In genomic region chr1:95048332-95048731, GRCh38 we compare ENCODE assay signal across 21 cellular contexts.
"Had no signal": no experiment of that assay in that cellular context is flagged by ENCODE, and none has a peak within 500 bp of the region (broad histone marks: within the 10 kb centered on the region; RNA-seq: fewer than 3 reads in every experiment).

No MANE protein-coding gene starts in this region.

- ATAC-seq: esophagus mucosa; lower lobe of right lung; naive thymus-derived CD4-positive, alpha-beta T cell; stimulated activated effector memory CD8-positive, alpha-beta T cell treated with anti-CD3 and anti-CD28 coated beads, Interleukin-12 subunit alpha, Interleukin-12 subunit beta, amount 100 ng/mL, for 72 hours had no signal

- H3K36me3 ChIP-seq: colonic mucosa, left ventricle myocardium inferior, lower lobe of right lung, neural progenitor cell, right lobe of liver, stomach, thyroid gland had no signal

- H3K27me3 ChIP-seq: colonic mucosa, neural progenitor cell, right lobe of liver, stomach, thyroid gland had no signal

- H3K4me3 ChIP-seq: colonic mucosa, left ventricle myocardium inferior, lower lobe of right lung, neural progenitor cell, right lobe of liver, smooth muscle cell, stomach, thyroid gland had no signal

- DNase-seq: colonic mucosa; effector CD8-positive, alpha-beta T cell; endodermal cell; immature natural killer cell; islet precursor cell; left ventricle myocardium inferior; lower lobe of right lung; naive thymus-derived CD4-positive, alpha-beta T cell; right lobe of liver; stimulated activated CD4-positive, alpha-beta T cell treated with anti-CD3 and anti-CD28 coated beads, Interleukin-12 subunit alpha, Interleukin-12 subunit beta, amount 100 ng/mL, for 4 hours; stimulated activated CD4-positive, alpha-beta T cell treated with anti-CD3 and anti-CD28 coated beads, Interleukin-2, amount 100 ng/mL, for 24 hours; stimulated activated CD4-positive, alpha-beta T cell treated with anti-CD3 and anti-CD28 coated beads, Interleukin-4, amount 100 ng/mL, for 24 hours; stimulated activated naive CD4-positive, alpha-beta T cell treated with Interleukin-2 at 50 U/mL for 16 hours; stomach; thyroid gland had no signal

- H3K9ac ChIP-seq: neural progenitor cell, parathyroid adenoma had no signal

- H3K4me1 ChIP-seq: colonic mucosa, left ventricle myocardium inferior, lower lobe of right lung, neural progenitor cell, parathyroid adenoma had no signal

- H3K27ac ChIP-seq: colonic mucosa, epithelial cell of prostate, left ventricle myocardium inferior, lower lobe of right lung, neural progenitor cell, parathyroid adenoma, stomach, thyroid gland had no signal

- H3K9me3 ChIP-seq: colonic mucosa, left ventricle myocardium inferior, lower lobe of right lung, right lobe of liver, stomach, thyroid gland had no signal
